In genomic region chr19:36258028-36258875, GRCh38 we compare ENCODE assay signal across 21 cellular contexts. TPM values are rescaled to one million over a fixed set of nuclear protein-coding genes. Genes with fewer than 3 reads are reported as not detected.
DNase-seq lines count a peak whose midpoint lies in the region; ATAC-seq and TF ChIP-seq lines count a peak whose summit lies in the region.
"Had no signal": no experiment of that assay in that cellular context is flagged by ENCODE, and none has a peak within 500 bp of the region (broad histone marks: within the 10 kb centered on the region; RNA-seq: fewer than 3 reads in every experiment).

No MANE protein-coding gene starts in this region.

- DNase-seq in activated CD4-positive, alpha-beta T cell treated with anti-CD3 and anti-CD28 coated beads, Interleukin-2, amount 10 ng/mL, durations not matched to agents 24 days and 14 days: no peak
- DNase-seq in activated CD4-positive, alpha-beta T cell treated with anti-CD3 and anti-CD28 coated beads, Interleukin-2, amount 10 ng/mL, durations not matched to agents 7 days and 5 days: no peak
- no peak for DNase-seq in coronary artery (ENCODE audit: low spot score)
- no peak for DNase-seq in mesothelial cell of epicardium (ENCODE audit: low spot score in 2 of 2, unreplicated experiment in 2 of 2)
- DNase-seq in thyroid gland: no peak
- DNase-seq in NCI-H1694 treated with DMSO at 0.1 percent for 48 hours (lab: John Stamatoyannopoulos, UW): no peak
- DNase-seq in mesenteric fat pad (ENCODE audit: low spot score): no peak
- DNase-seq: activated CD8-positive, alpha-beta memory T cell treated with anti-CD3 and anti-CD28 coated beads, Interleukin-2, amount 50 U/mL, for 48 hours; activated naive CD4-positive, alpha-beta T cell treated with Interleukin-2 at 50 U/mL for 16 hours; brain microvascular endothelial cell; CD4-positive, alpha-beta T cell; DMS79 treated with DMSO at 0.1 percent for 48 hours; effector CD8-positive, alpha-beta T cell; foreskin melanocyte; NCI-H1436; NCI-H446; SHP77 had no signal

- H3K9me3 Mint-ChIP-seq in activated CD4-positive, alpha-beta T cell treated with anti-CD3 and anti-CD28 coated beads, Interleukin-2, amount 10 ng/mL, durations not matched to agents 24 days and 14 days: peaks cover 18% of the 10 kb centered on the region
- H3K9me3 Mint-ChIP-seq in activated CD4-positive, alpha-beta T cell treated with anti-CD3 and anti-CD28 coated beads, Interleukin-2, amount 10 ng/mL, durations not matched to agents 7 days and 5 days: peaks cover 32% of the 10 kb centered on the region
- peaks cover 18% of the 10 kb centered on the region for H3K9me3 Mint-ChIP-seq in mesothelial cell of epicardium

- H3K9me3 ChIP-seq in thyroid gland: no peaks in the 10 kb centered on the region
- H3K9me3 ChIP-seq: ovary had no signal

- H3K4me3 ChIP-seq in coronary artery (peak overlapping the region; percentile 72), thyroid gland (replicated peaks in 1 of 3) (peak overlapping the region in 2 of 3 donors; percentile 3 to 50)
- H3K4me3 ChIP-seq: ovary had no signal

- H3K4me1 Mint-ChIP-seq in activated CD4-positive, alpha-beta T cell treated with anti-CD3 and anti-CD28 coated beads, Interleukin-2, amount 10 ng/mL, durations not matched to agents 24 days and 14 days: no peaks in the 10 kb centered on the region
- H3K4me1 Mint-ChIP-seq in activated CD4-positive, alpha-beta T cell treated with anti-CD3 and anti-CD28 coated beads, Interleukin-2, amount 10 ng/mL, durations not matched to agents 7 days and 5 days: no peaks in the 10 kb centered on the region
- H3K4me1 Mint-ChIP-seq in mesothelial cell of epicardium: peaks cover 5% of the 10 kb centered on the region

- POLR2A ChIA-PET in activated CD4-positive, alpha-beta T cell treated with anti-CD3 and anti-CD28 coated beads, Interleukin-2, amount 10 ng/mL, durations not matched to agents 7 days and 5 days (lab: Charles Lee): no interaction called here

- intact Hi-C loops in activated CD4-positive, alpha-beta T cell treated with anti-CD3 and anti-CD28 coated beads, Interleukin-2, amount 10 ng/mL, durations not matched to agents 24 days and 14 days (cut with micrococcal nuclease): no loop called here
- intact Hi-C loops in thyroid gland (cut with DNase I): no loop called here

- CTCF ChIA-PET in activated CD4-positive, alpha-beta T cell treated with anti-CD3 and anti-CD28 coated beads, Interleukin-2, amount 10 ng/mL, durations not matched to agents 7 days and 5 days (lab: Charles Lee): no interaction called here

- H3K4me3 Mint-ChIP-seq in activated CD4-positive, alpha-beta T cell treated with anti-CD3 and anti-CD28 coated beads, Interleukin-2, amount 10 ng/mL, durations not matched to agents 24 days and 14 days: peak overlapping the region; percentile 11
- no peak overlapping the region for H3K4me3 Mint-ChIP-seq in activated CD4-positive, alpha-beta T cell treated with anti-CD3 and anti-CD28 coated beads, Interleukin-2, amount 10 ng/mL, durations not matched to agents 7 days and 5 days
- H3K4me3 Mint-ChIP-seq in mesothelial cell of epicardium: peak overlapping the region; percentile 82
- H3K4me3 Mint-ChIP-seq: CD4-positive, alpha-beta T cell; T-helper 2 cell treated with Interferon-gamma antibody and Interleukin-4, amounts not matched to agents 5 μg/mL and 100 μg/mL, for 36 hours had no signal

- WGBS in thyroid gland, 2 donors: 86 to 95% methylated on average over 25 of the region's 29 CpGs

- H3K4me1 ChIP-seq in thyroid gland: no peaks in the 10 kb centered on the region

- H3K27me3 Mint-ChIP-seq in activated CD4-positive, alpha-beta T cell treated with anti-CD3 and anti-CD28 coated beads, Interleukin-2, amount 10 ng/mL, durations not matched to agents 24 days and 14 days: no peaks in the 10 kb centered on the region
- no peaks in the 10 kb centered on the region for H3K27me3 Mint-ChIP-seq in activated CD4-positive, alpha-beta T cell treated with anti-CD3 and anti-CD28 coated beads, Interleukin-2, amount 10 ng/mL, durations not matched to agents 7 days and 5 days
- no peaks in the 10 kb centered on the region for H3K27me3 Mint-ChIP-seq in mesothelial cell of epicardium (ENCODE audit: low read depth)
- H3K27me3 Mint-ChIP-seq: CD4-positive, alpha-beta T cell had no signal

- no peak for ATAC-seq in GM21447 (IDR thresholded peaks at IDR 0.05; ENCODE audit: unreplicated experiment)
- ATAC-seq: activated CD4-positive, CD25-positive, alpha-beta regulatory T cell treated with anti-CD3 and anti-CD28 coated beads, Interleukin-2, amount 50 U/mL, for 24 hours had no signal

- no peak for TF ChIP-seq POLR2A in thyroid gland (IDR thresholded peaks at IDR 0.05)

- TF ChIP-seq CTCF in coronary artery (IDR thresholded peaks at IDR 0.05) (no peak), mesothelial cell of epicardium (IDR thresholded peaks at IDR 0.05; ENCODE audit: unreplicated experiment) (no peak), thyroid gland (IDR thresholded peaks at IDR 0.05) (no peak)

- no peak overlapping the region for H3K27ac Mint-ChIP-seq in activated CD4-positive, alpha-beta T cell treated with anti-CD3 and anti-CD28 coated beads, Interleukin-2, amount 10 ng/mL, durations not matched to agents 24 days and 14 days
- H3K27ac Mint-ChIP-seq in activated CD4-positive, alpha-beta T cell treated with anti-CD3 and anti-CD28 coated beads, Interleukin-2, amount 10 ng/mL, durations not matched to agents 7 days and 5 days: no peak overlapping the region
- no peak overlapping the region for H3K27ac Mint-ChIP-seq in mesothelial cell of epicardium
- H3K27ac Mint-ChIP-seq: CD4-positive, alpha-beta T cell; T-helper 2 cell treated with Interferon-gamma antibody and Interleukin-4, amounts not matched to agents 5 μg/mL and 100 μg/mL, for 36 hours had no signal

- peaks cover 4% of the 10 kb centered on the region for H3K36me3 Mint-ChIP-seq in activated CD4-positive, alpha-beta T cell treated with anti-CD3 and anti-CD28 coated beads, Interleukin-2, amount 10 ng/mL, durations not matched to agents 24 days and 14 days (ENCODE audit: low read depth)
- H3K36me3 Mint-ChIP-seq in activated CD4-positive, alpha-beta T cell treated with anti-CD3 and anti-CD28 coated beads, Interleukin-2, amount 10 ng/mL, durations not matched to agents 7 days and 5 days (ENCODE audit: low read depth): peaks cover 3% of the 10 kb centered on the region
- H3K36me3 Mint-ChIP-seq in mesothelial cell of epicardium: peaks cover 29% of the 10 kb centered on the region

- H3K27ac ChIP-seq in coronary artery (no peak overlapping the region), thyroid gland (no peak overlapping the region)
- H3K27ac ChIP-seq: brain microvascular endothelial cell, ovary had no signal

- H3K36me3 ChIP-seq in thyroid gland: no peaks in the 10 kb centered on the region
- H3K36me3 ChIP-seq: brain microvascular endothelial cell, ovary had no signal

- H3K27me3 ChIP-seq in thyroid gland: no peaks in the 10 kb centered on the region
- H3K27me3 ChIP-seq: brain microvascular endothelial cell, ovary had no signal

RNA-seq across cellular contexts. Expression of gene ZNF146, which starts 43.3 kb away (rescaled TPM):
- 84.6 and 90.3 TPM in 2 replicates for total RNA-seq in activated CD4-positive, alpha-beta T cell treated with anti-CD3 and anti-CD28 coated beads, Interleukin-2, amount 10 ng/mL, durations not matched to agents 24 days and 14 days
- total RNA-seq in activated CD4-positive, alpha-beta T cell treated with anti-CD3 and anti-CD28 coated beads, Interleukin-2, amount 10 ng/mL, durations not matched to agents 7 days and 5 days: 10 to 100 TPM; 59.5 to 65.0 TPM
- total RNA-seq in mesothelial cell of epicardium (126 to 132 TPM (median 131 TPM) in 3 replicates), thyroid gland (100 to 1,000 TPM in 1 of 4 donors, 10 to 100 TPM in 3; 69.6 to 127 (median 79.7) TPM), mesenteric fat pad (40.3 TPM)

RNA-seq across cellular contexts. Expression of gene ZNF565, which starts 43.8 kb away (rescaled TPM):
- 1.6 and 2.2 TPM in 2 replicates for total RNA-seq in activated CD4-positive, alpha-beta T cell treated with anti-CD3 and anti-CD28 coated beads, Interleukin-2, amount 10 ng/mL, durations not matched to agents 24 days and 14 days
- 1 to 10 TPM; 2.7 to 3.3 TPM for total RNA-seq in activated CD4-positive, alpha-beta T cell treated with anti-CD3 and anti-CD28 coated beads, Interleukin-2, amount 10 ng/mL, durations not matched to agents 7 days and 5 days
- total RNA-seq in mesothelial cell of epicardium (7.1 to 9.1 TPM (median 8.9 TPM) in 3 replicates), thyroid gland (10 to 100 TPM in 1 of 4 donors, 1 to 10 TPM in 3; 7.2 to 13.1 (median 7.4) TPM), mesenteric fat pad (3.6 TPM)
